ENCODE assay signal across 8 cellular contexts in genomic region chr9:123928471-123929176, GRCh38. TPM values are rescaled to one million over a fixed set of nuclear protein-coding genes. Genes with fewer than 3 reads are reported as not detected.
DNase-seq lines count a peak whose midpoint lies in the region; ATAC-seq and TF ChIP-seq lines count a peak whose summit lies in the region.

No MANE protein-coding gene starts in this region.

- DNase-seq in A172 (ENCODE audit: low spot score), result peak; percentile 16
- DNase-seq in activated CD4-positive, alpha-beta T cell treated with anti-CD3 and anti-CD28 coated beads, Interleukin-2, amount 10 ng/mL, durations not matched to agents 7 days and 5 days, result peak; percentile 8
- peak; percentile 7 for DNase-seq in glomerular visceral epithelial cell (ENCODE audit: extremely low spot score)
- no peak for DNase-seq in retinal pigment epithelial cell (ENCODE audit: low read depth)
- DNase-seq in GM10248 (ENCODE audit: extremely low spot score), result no peak
- DNase-seq in NK-92 treated with Interleukin-12 subunit alpha and Interleukin-12 subunit beta, amount 100 ng/mL, for 24 hours (lab: John Stamatoyannopoulos, UW), result no peak

- peaks cover 7% of the 10 kb centered on the region for H3K36me3 Mint-ChIP-seq in activated CD4-positive, alpha-beta T cell treated with anti-CD3 and anti-CD28 coated beads, Interleukin-2, amount 10 ng/mL, durations not matched to agents 7 days and 5 days (ENCODE audit: low read depth)

- peak overlapping the region; percentile 64 for H3K4me3 ChIP-seq in retinal pigment epithelial cell (ENCODE audit: low read length)

- H3K27me3 Mint-ChIP-seq in activated CD4-positive, alpha-beta T cell treated with anti-CD3 and anti-CD28 coated beads, Interleukin-2, amount 10 ng/mL, durations not matched to agents 7 days and 5 days, result peaks cover 7% of the 10 kb centered on the region

- CTCF ChIA-PET in activated CD4-positive, alpha-beta T cell treated with anti-CD3 and anti-CD28 coated beads, Interleukin-2, amount 10 ng/mL, durations not matched to agents 7 days and 5 days (lab: Charles Lee), result no interaction called here
- CTCF ChIA-PET in GM10248 (lab: Yijun Ruan, JAX), result interaction anchor here (1.0 to 2.2 kb wide), 5 partner anchors 12 to 284 kb away, joined by 3 to 5 read pairs (median 3); no protein-coding TSS in a partner anchor

- ATAC-seq in GM21576 (IDR thresholded peaks at IDR 0.05; ENCODE audit: unreplicated experiment) (peak; percentile 28), GM21526 (IDR thresholded peaks at IDR 0.05; ENCODE audit: low FRiP score, unreplicated experiment) (no peak)

- peaks cover 5% of the 10 kb centered on the region for H3K9me3 Mint-ChIP-seq in activated CD4-positive, alpha-beta T cell treated with anti-CD3 and anti-CD28 coated beads, Interleukin-2, amount 10 ng/mL, durations not matched to agents 7 days and 5 days

- no peak for TF ChIP-seq CTCF in retinal pigment epithelial cell (conservative IDR thresholded peaks at IDR 0.05; ENCODE audit: low read depth, low read length)
- TF ChIP-seq CTCF in GM10248 (IDR thresholded peaks at IDR 0.05; ENCODE audit: control extremely low read depth, extremely low read depth, low read depth, missing control alignments), result no peak

- POLR2A ChIA-PET in activated CD4-positive, alpha-beta T cell treated with anti-CD3 and anti-CD28 coated beads, Interleukin-2, amount 10 ng/mL, durations not matched to agents 7 days and 5 days (lab: Charles Lee), result no interaction called here
- POLR2A ChIA-PET in GM10248 (lab: Yijun Ruan, JAX), result no interaction called here

- peak overlapping the region; percentile 28 for H3K27ac Mint-ChIP-seq in activated CD4-positive, alpha-beta T cell treated with anti-CD3 and anti-CD28 coated beads, Interleukin-2, amount 10 ng/mL, durations not matched to agents 7 days and 5 days

- H3K4me1 Mint-ChIP-seq in activated CD4-positive, alpha-beta T cell treated with anti-CD3 and anti-CD28 coated beads, Interleukin-2, amount 10 ng/mL, durations not matched to agents 7 days and 5 days, result peaks cover 39% of the 10 kb centered on the region

- peak overlapping the region; percentile 77 for H3K4me3 Mint-ChIP-seq in activated CD4-positive, alpha-beta T cell treated with anti-CD3 and anti-CD28 coated beads, Interleukin-2, amount 10 ng/mL, durations not matched to agents 7 days and 5 days

RNA-seq across cellular contexts. Expression of gene DENND1A, which starts 1.3 kb away (rescaled TPM):
- total RNA-seq in A172 (2014; rRNA removed; shearing (Covaris generic)), result 25.8 and 30.8 TPM in 2 replicates
- 10 to 100 TPM; 15.5 to 21.2 TPM for total RNA-seq in activated CD4-positive, alpha-beta T cell treated with anti-CD3 and anti-CD28 coated beads, Interleukin-2, amount 10 ng/mL, durations not matched to agents 7 days and 5 days

Comparison
In these comparisons a context has a peak if more than half of its experiments do, and no peak if none do; other contexts are left out.
1. DNase-seq: peak in A172 (single experiment), activated CD4-positive, alpha-beta T cell treated with anti-CD3 and anti-CD28 coated beads, Interleukin-2, amount 10 ng/mL, durations not matched to agents 7 days and 5 days (single experiment) and glomerular visceral epithelial cell (single experiment); none in retinal pigment epithelial cell (single experiment), GM10248 (single experiment) and NK-92 treated with Interleukin-12 subunit alpha and Interleukin-12 subunit beta, amount 100 ng/mL, for 24 hours (single experiment).